1 cellular context compared by ENCODE assay signal in genomic region chr12:53180270-53180930, GRCh38.
A peak's percentile ranks its signal among the peaks of the same experiment; 100 is the strongest.
TF ChIP-seq lines count a peak whose summit lies in the region.

TSS of gene CSAD (minus strand) at chr12:53180925. CDS start at chr12:53173470, 7,455 bp downstream.
TSS of gene ZNF740 (plus strand) at chr12:53180722. CDS start at chr12:53181984, 1,262 bp downstream.

TF ChIP-seq in HepG2, 621 proteins besides CTCF, POLR2A, EP300 and RAD21 (continued from another document and continues in another):
- TF ChIP-seq, protein P1, sequence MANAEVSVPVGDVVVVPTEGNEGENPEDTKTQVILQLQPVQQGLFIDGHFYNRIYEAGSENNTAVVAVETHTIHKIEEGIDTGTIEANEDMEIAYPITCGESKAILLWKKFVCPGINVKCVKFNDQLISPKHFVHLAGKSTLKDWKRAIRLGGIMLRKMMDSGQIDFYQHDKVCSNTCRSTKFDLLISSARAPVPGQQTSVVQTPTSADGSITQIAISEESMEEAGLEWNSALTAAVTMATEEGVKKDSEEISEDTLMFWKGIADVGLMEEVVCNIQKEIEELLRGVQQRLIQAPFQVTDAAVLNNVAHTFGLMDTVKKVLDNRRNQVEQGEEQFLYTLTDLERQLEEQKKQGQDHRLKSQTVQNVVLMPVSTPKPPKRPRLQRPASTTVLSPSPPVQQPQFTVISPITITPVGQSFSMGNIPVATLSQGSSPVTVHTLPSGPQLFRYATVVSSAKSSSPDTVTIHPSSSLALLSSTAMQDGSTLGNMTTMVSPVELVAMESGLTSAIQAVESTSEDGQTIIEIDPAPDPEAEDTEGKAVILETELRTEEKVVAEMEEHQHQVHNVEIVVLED (CRISPR knock-in tag; IDR thresholded peaks at IDR 0.05; ENCODE audit: borderline replicate concordance) = peak; percentile 88; the same call in 1 of the 2 replicates
- TF ChIP-seq MIXL1 (CRISPR knock-in tag; IDR thresholded peaks at IDR 0.05) = no peak
- TF ChIP-seq, protein P2, sequence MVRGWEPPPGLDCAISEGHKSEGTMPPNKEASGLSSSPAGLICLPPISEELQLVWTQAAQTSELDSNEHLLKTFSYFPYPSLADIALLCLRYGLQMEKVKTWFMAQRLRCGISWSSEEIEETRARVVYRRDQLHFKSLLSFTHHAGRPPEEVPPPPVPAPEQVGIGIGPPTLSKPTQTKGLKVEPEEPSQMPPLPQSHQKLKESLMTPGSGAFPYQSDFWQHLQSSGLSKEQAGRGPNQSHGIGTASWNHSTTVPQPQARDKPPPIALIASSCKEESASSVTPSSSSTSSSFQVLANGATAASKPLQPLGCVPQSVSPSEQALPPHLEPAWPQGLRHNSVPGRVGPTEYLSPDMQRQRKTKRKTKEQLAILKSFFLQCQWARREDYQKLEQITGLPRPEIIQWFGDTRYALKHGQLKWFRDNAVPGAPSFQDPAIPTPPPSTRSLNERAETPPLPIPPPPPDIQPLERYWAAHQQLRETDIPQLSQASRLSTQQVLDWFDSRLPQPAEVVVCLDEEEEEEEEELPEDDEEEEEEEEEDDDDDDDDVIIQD (CRISPR knock-in tag; IDR thresholded peaks at IDR 0.05; ENCODE audit: low read depth) = peak; percentile 39; the same call in 1 of the 2 replicates
- TF ChIP-seq GATAD2A (CRISPR knock-in tag; IDR thresholded peaks at IDR 0.05) = peak; percentile 65; the same call in 1 of the 2 replicates
- peak; percentile 22 for TF ChIP-seq PTBP1 (IDR thresholded peaks at IDR 0.05; ENCODE audit: low read depth, low read length, poor library complexity, severe bottlenecking)
- no peak for TF ChIP-seq DNMT3B (CRISPR knock-in tag; conservative IDR thresholded peaks at IDR 0.05)
- peak; percentile 15; the same call in 1 of the 2 replicates for TF ChIP-seq FOXC1 (CRISPR knock-in tag; IDR thresholded peaks at IDR 0.05; ENCODE audit: borderline replicate concordance)
- no peak for TF ChIP-seq TBX3 (IDR thresholded peaks at IDR 0.05; ENCODE audit: borderline replicate concordance)
- peak; percentile 50; the same call in 1 of the 2 replicates for TF ChIP-seq ZNF577 (CRISPR knock-in tag; IDR thresholded peaks at IDR 0.05; ENCODE audit: borderline replicate concordance, low read depth)
- no peak for TF ChIP-seq ZNF496 (CRISPR knock-in tag; IDR thresholded peaks at IDR 0.05; ENCODE audit: insufficient replicate concordance)
- no peak for TF ChIP-seq NFIB (CRISPR knock-in tag; IDR thresholded peaks at IDR 0.05; ENCODE audit: borderline replicate concordance)
- peak; percentile 72 for TF ChIP-seq ZNF441 (CRISPR knock-in tag; IDR thresholded peaks at IDR 0.05; ENCODE audit: borderline replicate concordance)
- TF ChIP-seq, protein P3, sequence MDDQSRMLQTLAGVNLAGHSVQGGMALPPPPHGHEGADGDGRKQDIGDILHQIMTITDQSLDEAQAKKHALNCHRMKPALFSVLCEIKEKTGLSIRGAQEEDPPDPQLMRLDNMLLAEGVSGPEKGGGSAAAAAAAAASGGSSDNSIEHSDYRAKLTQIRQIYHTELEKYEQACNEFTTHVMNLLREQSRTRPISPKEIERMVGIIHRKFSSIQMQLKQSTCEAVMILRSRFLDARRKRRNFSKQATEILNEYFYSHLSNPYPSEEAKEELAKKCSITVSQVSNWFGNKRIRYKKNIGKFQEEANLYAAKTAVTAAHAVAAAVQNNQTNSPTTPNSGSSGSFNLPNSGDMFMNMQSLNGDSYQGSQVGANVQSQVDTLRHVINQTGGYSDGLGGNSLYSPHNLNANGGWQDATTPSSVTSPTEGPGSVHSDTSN (CRISPR knock-in tag; IDR thresholded peaks at IDR 0.05; ENCODE audit: borderline replicate concordance) = no peak
- no peak for TF ChIP-seq ZNF296 (CRISPR knock-in tag; conservative IDR thresholded peaks at IDR 0.05)
- no peak for TF ChIP-seq TRIM22 (IDR thresholded peaks at IDR 0.05)
- TF ChIP-seq, protein P4, sequence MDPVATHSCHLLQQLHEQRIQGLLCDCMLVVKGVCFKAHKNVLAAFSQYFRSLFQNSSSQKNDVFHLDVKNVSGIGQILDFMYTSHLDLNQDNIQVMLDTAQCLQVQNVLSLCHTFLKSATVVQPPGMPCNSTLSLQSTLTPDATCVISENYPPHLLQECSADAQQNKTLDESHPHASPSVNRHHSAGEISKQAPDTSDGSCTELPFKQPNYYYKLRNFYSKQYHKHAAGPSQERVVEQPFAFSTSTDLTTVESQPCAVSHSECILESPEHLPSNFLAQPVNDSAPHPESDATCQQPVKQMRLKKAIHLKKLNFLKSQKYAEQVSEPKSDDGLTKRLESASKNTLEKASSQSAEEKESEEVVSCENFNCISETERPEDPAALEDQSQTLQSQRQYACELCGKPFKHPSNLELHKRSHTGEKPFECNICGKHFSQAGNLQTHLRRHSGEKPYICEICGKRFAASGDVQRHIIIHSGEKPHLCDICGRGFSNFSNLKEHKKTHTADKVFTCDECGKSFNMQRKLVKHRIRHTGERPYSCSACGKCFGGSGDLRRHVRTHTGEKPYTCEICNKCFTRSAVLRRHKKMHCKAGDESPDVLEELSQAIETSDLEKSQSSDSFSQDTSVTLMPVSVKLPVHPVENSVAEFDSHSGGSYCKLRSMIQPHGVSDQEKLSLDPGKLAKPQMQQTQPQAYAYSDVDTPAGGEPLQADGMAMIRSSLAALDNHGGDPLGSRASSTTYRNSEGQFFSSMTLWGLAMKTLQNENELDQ (CRISPR knock-in tag; IDR thresholded peaks at IDR 0.05; ENCODE audit: borderline replicate concordance) = 0 out of 2 replicates have a peak, but pooled peaks have one; percentile 57
- TF ChIP-seq ZNF550 (CRISPR knock-in tag; IDR thresholded peaks at IDR 0.05; ENCODE audit: borderline replicate concordance) = no peak
- TF ChIP-seq SPEN (CRISPR knock-in tag; IDR thresholded peaks at IDR 0.05; ENCODE audit: low read depth) = peak; percentile 72; the same call in 1 of the 2 replicates
- no peak for TF ChIP-seq ZNF468 (CRISPR knock-in tag; IDR thresholded peaks at IDR 0.05)
- no peak; the same call in 1 of the 2 replicates for TF ChIP-seq JDP2 (CRISPR knock-in tag; IDR thresholded peaks at IDR 0.05; ENCODE audit: borderline replicate concordance)
- no peak for TF ChIP-seq ZC3H4 (CRISPR knock-in tag; IDR thresholded peaks at IDR 0.05; ENCODE audit: borderline replicate concordance)
- TF ChIP-seq, protein P5, sequence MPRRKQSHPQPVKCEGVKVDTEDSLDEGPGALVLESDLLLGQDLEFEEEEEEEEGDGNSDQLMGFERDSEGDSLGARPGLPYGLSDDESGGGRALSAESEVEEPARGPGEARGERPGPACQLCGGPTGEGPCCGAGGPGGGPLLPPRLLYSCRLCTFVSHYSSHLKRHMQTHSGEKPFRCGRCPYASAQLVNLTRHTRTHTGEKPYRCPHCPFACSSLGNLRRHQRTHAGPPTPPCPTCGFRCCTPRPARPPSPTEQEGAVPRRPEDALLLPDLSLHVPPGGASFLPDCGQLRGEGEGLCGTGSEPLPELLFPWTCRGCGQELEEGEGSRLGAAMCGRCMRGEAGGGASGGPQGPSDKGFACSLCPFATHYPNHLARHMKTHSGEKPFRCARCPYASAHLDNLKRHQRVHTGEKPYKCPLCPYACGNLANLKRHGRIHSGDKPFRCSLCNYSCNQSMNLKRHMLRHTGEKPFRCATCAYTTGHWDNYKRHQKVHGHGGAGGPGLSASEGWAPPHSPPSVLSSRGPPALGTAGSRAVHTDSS (CRISPR knock-in tag; conservative IDR thresholded peaks at IDR 0.05) = no peak
- TF ChIP-seq, protein P6, sequence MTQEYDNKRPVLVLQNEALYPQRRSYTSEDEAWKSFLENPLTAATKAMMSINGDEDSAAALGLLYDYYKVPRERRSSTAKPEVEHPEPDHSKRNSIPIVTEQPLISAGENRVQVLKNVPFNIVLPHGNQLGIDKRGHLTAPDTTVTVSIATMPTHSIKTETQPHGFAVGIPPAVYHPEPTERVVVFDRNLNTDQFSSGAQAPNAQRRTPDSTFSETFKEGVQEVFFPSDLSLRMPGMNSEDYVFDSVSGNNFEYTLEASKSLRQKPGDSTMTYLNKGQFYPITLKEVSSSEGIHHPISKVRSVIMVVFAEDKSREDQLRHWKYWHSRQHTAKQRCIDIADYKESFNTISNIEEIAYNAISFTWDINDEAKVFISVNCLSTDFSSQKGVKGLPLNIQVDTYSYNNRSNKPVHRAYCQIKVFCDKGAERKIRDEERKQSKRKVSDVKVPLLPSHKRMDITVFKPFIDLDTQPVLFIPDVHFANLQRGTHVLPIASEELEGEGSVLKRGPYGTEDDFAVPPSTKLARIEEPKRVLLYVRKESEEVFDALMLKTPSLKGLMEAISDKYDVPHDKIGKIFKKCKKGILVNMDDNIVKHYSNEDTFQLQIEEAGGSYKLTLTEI (CRISPR knock-in tag; conservative IDR thresholded peaks at IDR 0.05) = no peak
- TF ChIP-seq ZNF335 (CRISPR knock-in tag; IDR thresholded peaks at IDR 0.05) = peak; percentile 60; the same call in 1 of the 2 replicates
- TF ChIP-seq ZNF143 (CRISPR knock-in tag; IDR thresholded peaks at IDR 0.05) = no peak; the same call in 1 of the 2 replicates
- no peak for TF ChIP-seq ZNF616 (CRISPR knock-in tag; IDR thresholded peaks at IDR 0.05; ENCODE audit: low read depth)
- TF ChIP-seq U2AF2 (IDR thresholded peaks at IDR 0.05; ENCODE audit: low read depth, low read length) = no peak
- TF ChIP-seq, protein P7, sequence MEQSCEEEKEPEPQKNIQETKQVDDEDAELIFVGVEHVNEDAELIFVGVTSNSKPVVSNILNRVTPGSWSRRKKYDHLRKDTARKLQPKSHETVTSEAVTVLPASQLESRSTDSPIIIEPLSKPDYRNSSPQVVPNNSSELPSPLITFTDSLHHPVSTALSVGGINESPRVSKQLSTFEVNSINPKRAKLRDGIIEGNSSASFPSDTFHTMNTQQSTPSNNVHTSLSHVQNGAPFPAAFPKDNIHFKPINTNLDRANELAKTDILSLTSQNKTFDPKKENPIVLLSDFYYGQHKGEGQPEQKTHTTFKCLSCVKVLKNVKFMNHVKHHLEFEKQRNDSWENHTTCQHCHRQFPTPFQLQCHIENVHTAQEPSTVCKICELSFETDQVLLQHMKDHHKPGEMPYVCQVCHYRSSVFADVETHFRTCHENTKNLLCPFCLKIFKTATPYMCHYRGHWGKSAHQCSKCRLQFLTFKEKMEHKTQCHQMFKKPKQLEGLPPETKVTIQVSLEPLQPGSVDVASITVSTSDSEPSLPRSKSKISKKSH (CRISPR knock-in tag; IDR thresholded peaks at IDR 0.05; ENCODE audit: borderline replicate concordance) = no peak
- TF ChIP-seq FOXO1 (CRISPR knock-in tag; IDR thresholded peaks at IDR 0.05) = peak; percentile 63
- TF ChIP-seq ZNF691 (CRISPR knock-in tag; IDR thresholded peaks at IDR 0.05; ENCODE audit: borderline replicate concordance, low read depth) = 0 out of 2 replicates have a peak, but pooled peaks have one; percentile 32
- no peak for TF ChIP-seq ATF7 (IDR thresholded peaks at IDR 0.05)
- 0 out of 2 replicates have a peak, but pooled peaks have one; percentile 24 for TF ChIP-seq ATF7 (CRISPR knock-in tag; IDR thresholded peaks at IDR 0.05)
- TF ChIP-seq, protein P8, sequence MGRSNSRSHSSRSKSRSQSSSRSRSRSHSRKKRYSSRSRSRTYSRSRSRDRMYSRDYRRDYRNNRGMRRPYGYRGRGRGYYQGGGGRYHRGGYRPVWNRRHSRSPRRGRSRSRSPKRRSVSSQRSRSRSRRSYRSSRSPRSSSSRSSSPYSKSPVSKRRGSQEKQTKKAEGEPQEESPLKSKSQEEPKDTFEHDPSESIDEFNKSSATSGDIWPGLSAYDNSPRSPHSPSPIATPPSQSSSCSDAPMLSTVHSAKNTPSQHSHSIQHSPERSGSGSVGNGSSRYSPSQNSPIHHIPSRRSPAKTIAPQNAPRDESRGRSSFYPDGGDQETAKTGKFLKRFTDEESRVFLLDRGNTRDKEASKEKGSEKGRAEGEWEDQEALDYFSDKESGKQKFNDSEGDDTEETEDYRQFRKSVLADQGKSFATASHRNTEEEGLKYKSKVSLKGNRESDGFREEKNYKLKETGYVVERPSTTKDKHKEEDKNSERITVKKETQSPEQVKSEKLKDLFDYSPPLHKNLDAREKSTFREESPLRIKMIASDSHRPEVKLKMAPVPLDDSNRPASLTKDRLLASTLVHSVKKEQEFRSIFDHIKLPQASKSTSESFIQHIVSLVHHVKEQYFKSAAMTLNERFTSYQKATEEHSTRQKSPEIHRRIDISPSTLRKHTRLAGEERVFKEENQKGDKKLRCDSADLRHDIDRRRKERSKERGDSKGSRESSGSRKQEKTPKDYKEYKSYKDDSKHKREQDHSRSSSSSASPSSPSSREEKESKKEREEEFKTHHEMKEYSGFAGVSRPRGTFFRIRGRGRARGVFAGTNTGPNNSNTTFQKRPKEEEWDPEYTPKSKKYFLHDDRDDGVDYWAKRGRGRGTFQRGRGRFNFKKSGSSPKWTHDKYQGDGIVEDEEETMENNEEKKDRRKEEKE (IDR thresholded peaks at IDR 0.05) = no peak
- TF ChIP-seq ZNF660 (CRISPR knock-in tag; IDR thresholded peaks at IDR 0.05; ENCODE audit: borderline replicate concordance, low read depth) = no peak
- no peak for TF ChIP-seq TCF7L2 (IDR thresholded peaks at IDR 0.05; ENCODE audit: low read depth, low read length)
- peak; percentile 65 for TF ChIP-seq SP2 (CRISPR knock-in tag; IDR thresholded peaks at IDR 0.05)
- TF ChIP-seq TEAD2 (CRISPR knock-in tag; IDR thresholded peaks at IDR 0.05) = no peak
- peak; percentile 62 for TF ChIP-seq POGZ (CRISPR knock-in tag; IDR thresholded peaks at IDR 0.05)
- TF ChIP-seq SIN3A (IDR thresholded peaks at IDR 0.05; ENCODE audit: borderline replicate concordance, low read depth, low read length) = peak; percentile 32; the same call in 1 of the 2 replicates
- peak; percentile 86 for TF ChIP-seq KMT2B (CRISPR knock-in tag; IDR thresholded peaks at IDR 0.05)
- TF ChIP-seq, protein P9, sequence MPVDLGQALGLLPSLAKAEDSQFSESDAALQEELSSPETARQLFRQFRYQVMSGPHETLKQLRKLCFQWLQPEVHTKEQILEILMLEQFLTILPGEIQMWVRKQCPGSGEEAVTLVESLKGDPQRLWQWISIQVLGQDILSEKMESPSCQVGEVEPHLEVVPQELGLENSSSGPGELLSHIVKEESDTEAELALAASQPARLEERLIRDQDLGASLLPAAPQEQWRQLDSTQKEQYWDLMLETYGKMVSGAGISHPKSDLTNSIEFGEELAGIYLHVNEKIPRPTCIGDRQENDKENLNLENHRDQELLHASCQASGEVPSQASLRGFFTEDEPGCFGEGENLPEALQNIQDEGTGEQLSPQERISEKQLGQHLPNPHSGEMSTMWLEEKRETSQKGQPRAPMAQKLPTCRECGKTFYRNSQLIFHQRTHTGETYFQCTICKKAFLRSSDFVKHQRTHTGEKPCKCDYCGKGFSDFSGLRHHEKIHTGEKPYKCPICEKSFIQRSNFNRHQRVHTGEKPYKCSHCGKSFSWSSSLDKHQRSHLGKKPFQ (CRISPR knock-in tag; IDR thresholded peaks at IDR 0.05; ENCODE audit: insufficient replicate concordance) = no peak
- 0 out of 2 replicates have a peak, but pooled peaks have one; percentile 46 for TF ChIP-seq JUN (CRISPR knock-in tag; IDR thresholded peaks at IDR 0.05)
- TF ChIP-seq THAP11 (CRISPR knock-in tag; IDR thresholded peaks at IDR 0.05) = peak; percentile 93
